ENCODE assay signal across 1 cellular context in the genomic region with DNA sequence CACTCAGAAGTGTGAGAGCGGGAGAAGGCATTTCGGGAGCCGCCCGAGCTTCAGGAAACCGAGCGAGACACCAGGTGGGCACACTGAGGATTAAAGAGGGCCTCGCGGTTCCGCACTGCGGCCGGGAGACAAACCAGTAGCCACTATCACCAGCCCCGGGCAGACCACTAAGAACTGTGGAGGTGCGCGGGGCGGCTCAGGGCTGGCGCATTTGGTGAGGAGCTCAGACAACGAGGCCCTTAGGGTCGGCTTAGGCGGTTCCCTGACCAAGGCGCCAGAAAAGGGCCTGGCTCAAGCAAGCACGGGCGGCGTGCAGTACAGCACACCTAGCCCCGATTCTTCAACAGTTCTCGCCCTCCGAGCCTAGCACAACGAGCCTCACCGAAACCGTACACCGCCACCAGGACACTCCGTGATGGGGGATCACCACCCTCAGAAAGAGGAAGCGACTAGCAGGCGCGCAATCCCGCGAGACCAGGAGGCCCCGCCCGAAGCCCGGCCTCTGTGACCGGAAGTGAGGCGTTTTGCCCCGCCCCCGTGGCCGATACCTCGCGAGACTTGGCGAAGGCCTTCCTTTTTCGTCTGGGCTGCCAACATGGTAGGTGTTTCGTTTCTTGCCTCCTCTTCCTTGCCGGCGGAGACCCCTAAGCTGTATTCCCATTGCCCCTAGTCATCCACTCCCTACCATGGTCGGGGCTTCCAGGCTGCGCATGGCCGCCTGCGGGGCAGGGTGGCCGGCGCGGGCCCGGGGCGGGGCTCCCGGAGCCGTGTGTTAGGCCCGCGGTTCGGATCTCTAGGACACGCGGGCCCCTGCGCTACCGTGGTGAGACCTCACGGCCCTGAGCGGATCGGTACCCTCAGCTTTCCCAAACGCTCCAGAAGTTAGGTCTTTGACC.
TF ChIP-seq lines count a peak whose summit lies in the region.

A gene (plus strand): TSS at position 574 of the 896 bp plus-strand sequence. CDS start 22 bp downstream, at position 596.
A gene with protein sequence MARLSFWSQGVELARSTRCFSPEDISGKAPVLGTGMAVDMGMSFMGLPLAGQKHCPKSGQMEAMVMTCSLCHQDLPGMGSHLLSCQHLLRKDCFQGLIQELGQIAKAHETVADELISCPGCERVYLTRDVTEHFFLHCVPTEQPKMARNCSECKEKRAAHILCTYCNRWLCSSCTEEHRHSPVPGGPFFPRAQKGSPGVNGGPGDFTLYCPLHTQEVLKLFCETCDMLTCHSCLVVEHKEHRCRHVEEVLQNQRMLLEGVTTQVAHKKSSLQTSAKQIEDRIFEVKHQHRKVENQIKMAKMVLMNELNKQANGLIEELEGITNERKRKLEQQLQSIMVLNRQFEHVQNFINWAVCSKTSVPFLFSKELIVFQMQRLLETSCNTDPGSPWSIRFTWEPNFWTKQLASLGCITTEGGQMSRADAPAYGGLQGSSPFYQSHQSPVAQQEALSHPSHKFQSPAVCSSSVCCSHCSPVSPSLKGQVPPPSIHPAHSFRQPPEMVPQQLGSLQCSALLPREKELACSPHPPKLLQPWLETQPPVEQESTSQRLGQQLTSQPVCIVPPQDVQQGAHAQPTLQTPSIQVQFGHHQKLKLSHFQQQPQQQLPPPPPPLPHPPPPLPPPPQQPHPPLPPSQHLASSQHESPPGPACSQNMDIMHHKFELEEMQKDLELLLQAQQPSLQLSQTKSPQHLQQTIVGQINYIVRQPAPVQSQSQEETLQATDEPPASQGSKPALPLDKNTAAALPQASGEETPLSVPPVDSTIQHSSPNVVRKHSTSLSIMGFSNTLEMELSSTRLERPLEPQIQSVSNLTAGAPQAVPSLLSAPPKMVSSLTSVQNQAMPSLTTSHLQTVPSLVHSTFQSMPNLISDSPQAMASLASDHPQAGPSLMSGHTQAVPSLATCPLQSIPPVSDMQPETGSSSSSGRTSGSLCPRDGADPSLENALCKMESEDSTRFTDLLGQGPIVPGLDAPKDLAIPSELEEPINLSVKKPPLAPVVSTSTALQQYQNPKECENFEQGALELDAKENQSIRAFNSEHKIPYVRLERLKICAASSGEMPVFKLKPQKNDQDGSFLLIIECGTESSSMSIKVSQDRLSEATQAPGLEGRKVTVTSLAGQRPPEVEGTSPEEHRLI (N-terminal part only) (minus strand): TSS at position 447 of the 896 bp plus-strand sequence. CDS start 10,391 bp downstream, outside the sequence.

TF ChIP-seq in K562, 482 proteins besides CTCF, POLR2A, EP300 and RAD21 (continued from another document and continues in another):
- TF ChIP-seq E2F3 (CRISPR knock-in tag; IDR thresholded peaks at IDR 0.05) (peak; percentile 19), KHSRP (IDR thresholded peaks at IDR 0.05) (no peak), SIRT6 (IDR thresholded peaks at IDR 0.05; ENCODE audit: low read depth, low read length) (no peak), FOXJ2 (tag; IDR thresholded peaks at IDR 0.05) (no peak; the same call in 1 of the 2 replicates), ELF4 (CRISPR knock-in tag; IDR thresholded peaks at IDR 0.05) (no peak), EGR1 (conservative IDR thresholded peaks at IDR 0.05) (0 out of 2 replicates have a peak, but pooled peaks have one; percentile 32), ZNF143 (CRISPR knock-in tag; IDR thresholded peaks at IDR 0.05) (no peak), ATF7 (IDR thresholded peaks at IDR 0.05) (peak; percentile 50; the same call in 1 of the 2 replicates), MIER1 (IDR thresholded peaks at IDR 0.05; ENCODE audit: low read depth) (no peak), MCM5 (IDR thresholded peaks at IDR 0.05; ENCODE audit: low read depth) (no peak), HDAC8 (tag; IDR thresholded peaks at IDR 0.05) (no peak), ARID2 (IDR thresholded peaks at IDR 0.05) (no peak), TOE1 (IDR thresholded peaks at IDR 0.05; ENCODE audit: borderline replicate concordance) (no peak), TOE1 (CRISPR knock-in tag; IDR thresholded peaks at IDR 0.05; ENCODE audit: borderline replicate concordance, low read depth) (peak; percentile 30; the same call in 1 of the 2 replicates), NCOA1 (IDR thresholded peaks at IDR 0.05; ENCODE audit: low read depth) (no peak), NFIX (CRISPR knock-in tag; IDR thresholded peaks at IDR 0.05; ENCODE audit: low read depth) (no peak), HNRNPLL (IDR thresholded peaks at IDR 0.05; ENCODE audit: low read depth, low read length, poor library complexity, severe bottlenecking) (peak; percentile 51), MTA3 (IDR thresholded peaks at IDR 0.05; ENCODE audit: borderline replicate concordance) (0 out of 2 replicates have a peak, but pooled peaks have one; percentile 69), ZNF23 (CRISPR knock-in tag; IDR thresholded peaks at IDR 0.05) (no peak), MTA1 (IDR thresholded peaks at IDR 0.05; ENCODE audit: borderline replicate concordance) (no peak), DIDO1 (tag; IDR thresholded peaks at IDR 0.05; ENCODE audit: low read depth) (no peak; the same call in 1 of the 2 replicates), PHB (CRISPR knock-in tag; IDR thresholded peaks at IDR 0.05) (no peak), POLR2AphosphoS5 (IDR thresholded peaks at IDR 0.05; ENCODE audit: control insufficient read depth, insufficient read depth, low read depth, low read length) (peak; percentile 98), PTBP1 (IDR thresholded peaks at IDR 0.05; ENCODE audit: low read depth, low read length) (no peak), TAL1 (IDR thresholded peaks at IDR 0.05) (no peak), ZNF79 (CRISPR knock-in tag; IDR thresholded peaks at IDR 0.05; ENCODE audit: low read depth) (no peak)
- TF ChIP-seq, protein P1, sequence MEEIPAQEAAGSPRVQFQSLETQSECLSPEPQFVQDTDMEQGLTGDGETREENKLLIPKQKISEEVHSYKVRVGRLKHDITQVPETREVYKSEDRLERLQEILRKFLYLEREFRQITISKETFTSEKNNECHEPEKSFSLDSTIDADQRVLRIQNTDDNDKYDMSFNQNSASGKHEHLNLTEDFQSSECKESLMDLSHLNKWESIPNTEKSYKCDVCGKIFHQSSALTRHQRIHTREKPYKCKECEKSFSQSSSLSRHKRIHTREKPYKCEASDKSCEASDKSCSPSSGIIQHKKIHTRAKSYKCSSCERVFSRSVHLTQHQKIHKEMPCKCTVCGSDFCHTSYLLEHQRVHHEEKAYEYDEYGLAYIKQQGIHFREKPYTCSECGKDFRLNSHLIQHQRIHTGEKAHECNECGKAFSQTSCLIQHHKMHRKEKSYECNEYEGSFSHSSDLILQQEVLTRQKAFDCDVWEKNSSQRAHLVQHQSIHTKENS (CRISPR knock-in tag; IDR thresholded peaks at IDR 0.05), result no peak
- TF ChIP-seq, protein P2, sequence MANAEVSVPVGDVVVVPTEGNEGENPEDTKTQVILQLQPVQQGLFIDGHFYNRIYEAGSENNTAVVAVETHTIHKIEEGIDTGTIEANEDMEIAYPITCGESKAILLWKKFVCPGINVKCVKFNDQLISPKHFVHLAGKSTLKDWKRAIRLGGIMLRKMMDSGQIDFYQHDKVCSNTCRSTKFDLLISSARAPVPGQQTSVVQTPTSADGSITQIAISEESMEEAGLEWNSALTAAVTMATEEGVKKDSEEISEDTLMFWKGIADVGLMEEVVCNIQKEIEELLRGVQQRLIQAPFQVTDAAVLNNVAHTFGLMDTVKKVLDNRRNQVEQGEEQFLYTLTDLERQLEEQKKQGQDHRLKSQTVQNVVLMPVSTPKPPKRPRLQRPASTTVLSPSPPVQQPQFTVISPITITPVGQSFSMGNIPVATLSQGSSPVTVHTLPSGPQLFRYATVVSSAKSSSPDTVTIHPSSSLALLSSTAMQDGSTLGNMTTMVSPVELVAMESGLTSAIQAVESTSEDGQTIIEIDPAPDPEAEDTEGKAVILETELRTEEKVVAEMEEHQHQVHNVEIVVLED (CRISPR knock-in tag; IDR thresholded peaks at IDR 0.05), result no peak
- TF ChIP-seq, protein P3, sequence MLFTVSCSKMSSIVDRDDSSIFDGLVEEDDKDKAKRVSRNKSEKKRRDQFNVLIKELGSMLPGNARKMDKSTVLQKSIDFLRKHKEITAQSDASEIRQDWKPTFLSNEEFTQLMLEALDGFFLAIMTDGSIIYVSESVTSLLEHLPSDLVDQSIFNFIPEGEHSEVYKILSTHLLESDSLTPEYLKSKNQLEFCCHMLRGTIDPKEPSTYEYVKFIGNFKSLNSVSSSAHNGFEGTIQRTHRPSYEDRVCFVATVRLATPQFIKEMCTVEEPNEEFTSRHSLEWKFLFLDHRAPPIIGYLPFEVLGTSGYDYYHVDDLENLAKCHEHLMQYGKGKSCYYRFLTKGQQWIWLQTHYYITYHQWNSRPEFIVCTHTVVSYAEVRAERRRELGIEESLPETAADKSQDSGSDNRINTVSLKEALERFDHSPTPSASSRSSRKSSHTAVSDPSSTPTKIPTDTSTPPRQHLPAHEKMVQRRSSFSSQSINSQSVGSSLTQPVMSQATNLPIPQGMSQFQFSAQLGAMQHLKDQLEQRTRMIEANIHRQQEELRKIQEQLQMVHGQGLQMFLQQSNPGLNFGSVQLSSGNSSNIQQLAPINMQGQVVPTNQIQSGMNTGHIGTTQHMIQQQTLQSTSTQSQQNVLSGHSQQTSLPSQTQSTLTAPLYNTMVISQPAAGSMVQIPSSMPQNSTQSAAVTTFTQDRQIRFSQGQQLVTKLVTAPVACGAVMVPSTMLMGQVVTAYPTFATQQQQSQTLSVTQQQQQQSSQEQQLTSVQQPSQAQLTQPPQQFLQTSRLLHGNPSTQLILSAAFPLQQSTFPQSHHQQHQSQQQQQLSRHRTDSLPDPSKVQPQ (CRISPR knock-in tag; IDR thresholded peaks at IDR 0.05; ENCODE audit: borderline replicate concordance), result no peak
- TF ChIP-seq, protein P4, sequence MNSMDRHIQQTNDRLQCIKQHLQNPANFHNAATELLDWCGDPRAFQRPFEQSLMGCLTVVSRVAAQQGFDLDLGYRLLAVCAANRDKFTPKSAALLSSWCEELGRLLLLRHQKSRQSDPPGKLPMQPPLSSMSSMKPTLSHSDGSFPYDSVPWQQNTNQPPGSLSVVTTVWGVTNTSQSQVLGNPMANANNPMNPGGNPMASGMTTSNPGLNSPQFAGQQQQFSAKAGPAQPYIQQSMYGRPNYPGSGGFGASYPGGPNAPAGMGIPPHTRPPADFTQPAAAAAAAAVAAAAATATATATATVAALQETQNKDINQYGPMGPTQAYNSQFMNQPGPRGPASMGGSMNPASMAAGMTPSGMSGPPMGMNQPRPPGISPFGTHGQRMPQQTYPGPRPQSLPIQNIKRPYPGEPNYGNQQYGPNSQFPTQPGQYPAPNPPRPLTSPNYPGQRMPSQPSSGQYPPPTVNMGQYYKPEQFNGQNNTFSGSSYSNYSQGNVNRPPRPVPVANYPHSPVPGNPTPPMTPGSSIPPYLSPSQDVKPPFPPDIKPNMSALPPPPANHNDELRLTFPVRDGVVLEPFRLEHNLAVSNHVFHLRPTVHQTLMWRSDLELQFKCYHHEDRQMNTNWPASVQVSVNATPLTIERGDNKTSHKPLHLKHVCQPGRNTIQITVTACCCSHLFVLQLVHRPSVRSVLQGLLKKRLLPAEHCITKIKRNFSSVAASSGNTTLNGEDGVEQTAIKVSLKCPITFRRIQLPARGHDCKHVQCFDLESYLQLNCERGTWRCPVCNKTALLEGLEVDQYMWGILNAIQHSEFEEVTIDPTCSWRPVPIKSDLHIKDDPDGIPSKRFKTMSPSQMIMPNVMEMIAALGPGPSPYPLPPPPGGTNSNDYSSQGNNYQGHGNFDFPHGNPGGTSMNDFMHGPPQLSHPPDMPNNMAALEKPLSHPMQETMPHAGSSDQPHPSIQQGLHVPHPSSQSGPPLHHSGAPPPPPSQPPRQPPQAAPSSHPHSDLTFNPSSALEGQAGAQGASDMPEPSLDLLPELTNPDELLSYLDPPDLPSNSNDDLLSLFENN (IDR thresholded peaks at IDR 0.05; ENCODE audit: low read depth in 2 of 2, low read length in 2 of 2), result peak; percentile 0 to 16; a peak in 1 of 4 replicates
- TF ChIP-seq, protein P5, sequence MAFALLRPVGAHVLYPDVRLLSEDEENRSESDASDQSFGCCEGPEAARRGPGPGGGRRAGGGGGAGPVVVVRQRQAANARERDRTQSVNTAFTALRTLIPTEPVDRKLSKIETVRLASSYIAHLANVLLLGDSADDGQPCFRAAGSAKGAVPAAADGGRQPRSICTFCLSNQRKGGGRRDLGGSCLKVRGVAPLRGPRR (CRISPR knock-in tag; IDR thresholded peaks at IDR 0.05), result no peak
- TF ChIP-seq, protein P6, sequence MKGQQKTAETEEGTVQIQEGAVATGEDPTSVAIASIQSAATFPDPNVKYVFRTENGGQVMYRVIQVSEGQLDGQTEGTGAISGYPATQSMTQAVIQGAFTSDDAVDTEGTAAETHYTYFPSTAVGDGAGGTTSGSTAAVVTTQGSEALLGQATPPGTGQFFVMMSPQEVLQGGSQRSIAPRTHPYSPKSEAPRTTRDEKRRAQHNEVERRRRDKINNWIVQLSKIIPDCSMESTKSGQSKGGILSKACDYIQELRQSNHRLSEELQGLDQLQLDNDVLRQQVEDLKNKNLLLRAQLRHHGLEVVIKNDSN (CRISPR knock-in tag; IDR thresholded peaks at IDR 0.05), result no peak; the same call in none of the 2 replicates
- TF ChIP-seq, protein P7, sequence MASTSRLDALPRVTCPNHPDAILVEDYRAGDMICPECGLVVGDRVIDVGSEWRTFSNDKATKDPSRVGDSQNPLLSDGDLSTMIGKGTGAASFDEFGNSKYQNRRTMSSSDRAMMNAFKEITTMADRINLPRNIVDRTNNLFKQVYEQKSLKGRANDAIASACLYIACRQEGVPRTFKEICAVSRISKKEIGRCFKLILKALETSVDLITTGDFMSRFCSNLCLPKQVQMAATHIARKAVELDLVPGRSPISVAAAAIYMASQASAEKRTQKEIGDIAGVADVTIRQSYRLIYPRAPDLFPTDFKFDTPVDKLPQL (IDR thresholded peaks at IDR 0.05; ENCODE audit: extremely low read depth, insufficient read length), result peak; percentile 93
- TF ChIP-seq, protein P8, sequence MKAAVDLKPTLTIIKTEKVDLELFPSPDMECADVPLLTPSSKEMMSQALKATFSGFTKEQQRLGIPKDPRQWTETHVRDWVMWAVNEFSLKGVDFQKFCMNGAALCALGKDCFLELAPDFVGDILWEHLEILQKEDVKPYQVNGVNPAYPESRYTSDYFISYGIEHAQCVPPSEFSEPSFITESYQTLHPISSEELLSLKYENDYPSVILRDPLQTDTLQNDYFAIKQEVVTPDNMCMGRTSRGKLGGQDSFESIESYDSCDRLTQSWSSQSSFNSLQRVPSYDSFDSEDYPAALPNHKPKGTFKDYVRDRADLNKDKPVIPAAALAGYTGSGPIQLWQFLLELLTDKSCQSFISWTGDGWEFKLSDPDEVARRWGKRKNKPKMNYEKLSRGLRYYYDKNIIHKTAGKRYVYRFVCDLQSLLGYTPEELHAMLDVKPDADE (conservative IDR thresholded peaks at IDR 0.05; ENCODE audit: control insufficient read depth, low read depth, low read length), result peak; percentile 51
- TF ChIP-seq, protein P9, sequence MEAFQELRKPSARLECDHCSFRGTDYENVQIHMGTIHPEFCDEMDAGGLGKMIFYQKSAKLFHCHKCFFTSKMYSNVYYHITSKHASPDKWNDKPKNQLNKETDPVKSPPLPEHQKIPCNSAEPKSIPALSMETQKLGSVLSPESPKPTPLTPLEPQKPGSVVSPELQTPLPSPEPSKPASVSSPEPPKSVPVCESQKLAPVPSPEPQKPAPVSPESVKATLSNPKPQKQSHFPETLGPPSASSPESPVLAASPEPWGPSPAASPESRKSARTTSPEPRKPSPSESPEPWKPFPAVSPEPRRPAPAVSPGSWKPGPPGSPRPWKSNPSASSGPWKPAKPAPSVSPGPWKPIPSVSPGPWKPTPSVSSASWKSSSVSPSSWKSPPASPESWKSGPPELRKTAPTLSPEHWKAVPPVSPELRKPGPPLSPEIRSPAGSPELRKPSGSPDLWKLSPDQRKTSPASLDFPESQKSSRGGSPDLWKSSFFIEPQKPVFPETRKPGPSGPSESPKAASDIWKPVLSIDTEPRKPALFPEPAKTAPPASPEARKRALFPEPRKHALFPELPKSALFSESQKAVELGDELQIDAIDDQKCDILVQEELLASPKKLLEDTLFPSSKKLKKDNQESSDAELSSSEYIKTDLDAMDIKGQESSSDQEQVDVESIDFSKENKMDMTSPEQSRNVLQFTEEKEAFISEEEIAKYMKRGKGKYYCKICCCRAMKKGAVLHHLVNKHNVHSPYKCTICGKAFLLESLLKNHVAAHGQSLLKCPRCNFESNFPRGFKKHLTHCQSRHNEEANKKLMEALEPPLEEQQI (IDR thresholded peaks at IDR 0.05), result no peak
